In the genomic region with DNA sequence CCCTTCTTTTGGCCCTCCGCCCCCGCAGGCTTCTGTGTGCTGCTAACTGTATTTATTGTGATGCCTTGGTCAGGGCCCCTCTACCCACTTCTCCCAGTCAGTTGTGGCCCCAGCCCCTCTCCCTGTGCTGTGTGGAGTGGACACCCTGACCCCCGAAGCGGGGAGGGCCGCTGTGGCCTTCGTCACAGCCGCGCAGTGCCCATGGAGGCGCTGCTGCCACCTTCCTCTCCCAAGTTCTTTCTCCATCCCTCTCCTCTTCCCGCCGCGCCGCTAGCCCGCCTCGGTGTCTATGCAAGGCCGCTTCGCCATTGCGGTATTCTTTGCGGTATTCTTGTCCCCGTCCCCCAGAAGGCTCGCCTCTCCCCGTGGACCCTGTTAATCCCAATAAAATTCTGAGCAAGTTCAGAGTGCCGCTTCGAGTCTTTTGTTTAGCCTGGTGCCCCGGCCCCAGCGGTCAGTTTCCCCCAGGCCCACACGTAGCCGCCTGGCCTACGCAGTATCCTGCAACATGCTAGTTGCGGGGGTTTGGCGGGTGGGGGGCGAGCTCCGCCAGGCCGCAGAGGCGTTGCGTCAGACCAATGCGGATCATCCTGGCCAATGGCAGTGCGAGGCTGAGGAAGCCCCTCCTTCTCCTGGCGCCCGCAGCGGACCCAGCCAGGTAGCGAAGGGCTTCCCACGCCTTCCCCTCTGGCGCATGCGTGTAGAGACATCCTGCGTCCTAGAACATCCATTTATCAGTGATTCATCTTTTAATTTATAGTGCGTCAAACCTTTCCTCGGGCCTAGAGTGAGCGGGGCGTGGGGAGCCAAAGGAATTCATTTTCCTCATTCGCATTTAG, we compare ENCODE assay signal across 1 cellular context.
TF ChIP-seq lines count a peak whose summit lies in the region.

No MANE protein-coding gene starts in this region.

TF ChIP-seq in GM12878, 131 proteins besides CTCF, POLR2A, EP300 and RAD21 (continued from another document):
- peak; percentile 8; the same call in 1 of the 2 replicates for TF ChIP-seq SPI1 (IDR thresholded peaks at IDR 0.05; ENCODE audit: borderline replicate concordance, insufficient read depth, low read depth, low read length)
- no peak for TF ChIP-seq POU2F2 (IDR thresholded peaks at IDR 0.05; ENCODE audit: borderline replicate concordance, low read depth, low read length)
